8 cellular contexts compared by ENCODE assay signal in genomic region chr9:21558627-21559401, GRCh38.
A peak's percentile ranks its signal among the peaks of the same experiment; 100 is the strongest.
DNase-seq lines count a peak whose midpoint lies in the region; ATAC-seq, FAIRE-seq and TF ChIP-seq lines count a peak whose summit lies in the region.

No MANE protein-coding gene starts in this region.

- TF ChIP-seq POLR2A in A549 (IDR thresholded peaks at IDR 0.05; ENCODE audit: low read length) (no peak), breast epithelium (IDR thresholded peaks at IDR 0.05) (no peak), tibial nerve (IDR thresholded peaks at IDR 0.05) (no peak)

- H3K27ac ChIP-seq in A549 (peak overlapping the region; percentile 94 to 98), HUES48 (ENCODE audit: low read depth, low read length) (peak overlapping the region; percentile 20), breast epithelium (peak overlapping the region; percentile 63 to 80), tibial nerve (peak overlapping the region in 1 of 4 donors; percentile 59)

- H3K9ac ChIP-seq in HUES48 (ENCODE audit: low read depth, low read length), result peak overlapping the region; percentile 47

- peak overlapping the region; percentile 95 for H3K4me2 ChIP-seq in A549

- H3K9me3 ChIP-seq in A549 (no peaks in the 10 kb centered on the region), HUES48 (ENCODE audit: control insufficient read depth, insufficient read depth, low read length) (no peaks in the 10 kb centered on the region), breast epithelium (no peaks in the 10 kb centered on the region), tibial nerve (no peaks in the 10 kb centered on the region)

- 0 out of 5 replicates have a peak, but pooled peaks of 1 of the 2 experiments have one; percentile 6 for TF ChIP-seq RAD21 in A549 (conservative IDR thresholded peaks at IDR 0.05 in 1 of 2, IDR thresholded peaks at IDR 0.05 in 1 of 2)

- WGBS in A549 (ENCODE audit: missing lambda C conversion rate), result under 1% methylated on average over 27 of the region's 40 CpGs
- 16% methylated on average over 22 to 26 of the region's 40 CpGs for WGBS in tibial nerve, 2 donors

- POLR2A ChIA-PET in A549 (lab: Yijun Ruan, JAX), result interaction anchor here (0.7 to 4.0 kb wide), 17 partner anchors 9 to 131 kb away, joined by 3 to 43 read pairs (median 8); no protein-coding TSS in a partner anchor

- FAIRE-seq in A549 (lab: Jason Lieb, UNC), result no peak

- CTCF ChIA-PET in A549 (lab: Yijun Ruan, JAX), result interaction anchor here (0.6 to 2.6 kb wide), 14 partner anchors 8 to 686 kb away, joined by 3 to 22 read pairs (median 4); no protein-coding TSS in a partner anchor

- ATAC-seq in A549 (peak; percentile 48 to 62), GM18502 (IDR thresholded peaks at IDR 0.05; ENCODE audit: poor library complexity, unreplicated experiment) (peak; percentile 32), GM19328 (IDR thresholded peaks at IDR 0.05; ENCODE audit: unreplicated experiment) (no peak)

- peaks cover 5% of the 10 kb centered on the region; the same call in 2 of the 3 replicates for H3K4me1 ChIP-seq in A549
- H3K4me1 ChIP-seq in HUES48 (ENCODE audit: control insufficient read depth, insufficient read depth, low read length), result peaks cover 37% of the 10 kb centered on the region; the same call in 1 of the 2 replicates
- peaks cover 0 to 5% of the 10 kb centered on the region in 2 donors for H3K4me1 ChIP-seq in breast epithelium
- H3K4me1 ChIP-seq in tibial nerve, result peaks cover 0 to 20% (median 5%) of the 10 kb centered on the region in 4 donors

- DNase-seq in A549 (ENCODE audit: low read depth in 1 of 2, low spot score in 1 of 2) (peak in 1 of 2 experiments; percentile 79), breast epithelium (ENCODE audit: low spot score in 2 of 2) (no peak), medulla oblongata (ENCODE audit: extremely low spot score) (peak; percentile 7), tibial nerve (ENCODE audit: low spot score in 2 of 2) (no peak), NCI-H526 treated with DMSO at 0.1 percent for 48 hours (lab: John Stamatoyannopoulos, UW) (no peak)

- peak overlapping the region; percentile 79 for H3K4me3 ChIP-seq in A549
- H3K4me3 ChIP-seq in HUES48 (ENCODE audit: low read depth, low read length), result peak overlapping the region; percentile 79
- H3K4me3 ChIP-seq in breast epithelium, result peak overlapping the region; percentile 40 to 82 (median 69)
- peak overlapping the region; percentile 35 to 61 (median 57) for H3K4me3 ChIP-seq in tibial nerve

- H3K36me3 ChIP-seq in HUES48 (ENCODE audit: control insufficient read depth, insufficient read depth, low read length), result no peaks in the 10 kb centered on the region
- H3K36me3 ChIP-seq in breast epithelium, result no peaks in the 10 kb centered on the region
- H3K36me3 ChIP-seq in tibial nerve, result no peaks in the 10 kb centered on the region

- no peak for TF ChIP-seq CTCF in A549 (IDR thresholded peaks at IDR 0.05)
- no peak for TF ChIP-seq CTCF in breast epithelium (IDR thresholded peaks at IDR 0.05)
- TF ChIP-seq CTCF in tibial nerve (IDR thresholded peaks at IDR 0.05), result no peak

- intact Hi-C loops in breast epithelium (cut with DNase I; ENCODE audit: low total_unique reads), result no loop called here

- TF ChIP-seq EP300 in A549 (IDR thresholded peaks at IDR 0.05) (no peak), tibial nerve (IDR thresholded peaks at IDR 0.05) (no peak)

- H3K27me3 ChIP-seq in HUES48 (ENCODE audit: control insufficient read depth, insufficient read depth, low read length), result peaks cover 33% of the 10 kb centered on the region
- peaks cover 0 to 31% of the 10 kb centered on the region in 2 donors for H3K27me3 ChIP-seq in breast epithelium
- peaks cover 4 to 79% of the 10 kb centered on the region in 2 donors for H3K27me3 ChIP-seq in tibial nerve

TF ChIP-seq in A549, 52 proteins besides CTCF, POLR2A, EP300 and RAD21:
- TF ChIP-seq JUN (IDR thresholded peaks at IDR 0.05) (peak in 1 of 2 experiments; percentile 57; a peak in 2 of 5 replicates), BCL3 (IDR thresholded peaks at IDR 0.05) (no peak), HOXB13 (CRISPR knock-in tag; IDR thresholded peaks at IDR 0.05; ENCODE audit: low read depth) (0 out of 2 replicates have a peak, but pooled peaks have one; percentile 31), MAX (IDR thresholded peaks at IDR 0.05) (peak; percentile 15; the same call in 1 of the 2 replicates), PBX3 (IDR thresholded peaks at IDR 0.05) (0 out of 2 replicates have a peak, but pooled peaks have one; percentile 5), FOSB (CRISPR knock-in tag; IDR thresholded peaks at IDR 0.05) (0 out of 2 replicates have a peak, but pooled peaks have one; percentile 23)
